Comparison of ENCODE assay signal across 12 cellular contexts in genomic region chr1:1246230-1246600, GRCh38. TPM values are rescaled to one million over a fixed set of nuclear protein-coding genes. Genes with fewer than 3 reads are reported as not detected.
"Had no signal": no experiment of that assay in that cellular context is flagged by ENCODE, and none has a peak within 500 bp of the region (broad histone marks: within the 10 kb centered on the region; RNA-seq: fewer than 3 reads in every experiment).

No MANE protein-coding gene starts in this region.

- DNase-seq: activated CD4-positive, alpha-beta T cell treated with anti-CD3 and anti-CD28 coated beads, Interleukin-2, amount 10 ng/mL, durations not matched to agents 7 days and 5 days; activated CD4-positive, CD25-positive, alpha-beta regulatory T cell; activated CD8-positive, alpha-beta memory T cell treated with anti-CD3 and anti-CD28 coated beads for 24 hours; activated naive CD4-positive, alpha-beta T cell treated with anti-CD3 and anti-CD28 coated beads, Interleukin-2, amount 50 U/mL, for 16 hours; body of pancreas; hippocampal formation; stimulated activated CD4-positive, alpha-beta T cell treated with anti-CD3 and anti-CD28 coated beads, Interleukin-2, amount 100 ng/mL, for 48 hours; stimulated activated naive CD8-positive, alpha-beta T cell treated with anti-CD3 and anti-CD28 coated beads, Interleukin-15, amount 100 ng/mL, for 72 hours; T-helper 2 cell; uterus had no signal

- H3K27ac ChIP-seq: body of pancreas, thoracic aorta, uterus had no signal

- ATAC-seq: activated T-helper 17 cell treated with anti-CD3 and anti-CD28 coated beads, Interleukin-2, amount 50 U/mL, for 72 hours; body of pancreas had no signal

- H3K27me3 ChIP-seq: body of pancreas had no signal

- H3K9me3 ChIP-seq: body of pancreas, thoracic aorta, uterus had no signal

- H3K36me3 ChIP-seq: thoracic aorta, uterus had no signal

- H3K4me1 ChIP-seq: body of pancreas had no signal

- H3K4me3 ChIP-seq: body of pancreas, thoracic aorta, uterus had no signal

RNA-seq across cellular contexts. Expression of gene C1QTNF12, which starts 0.3 kb away (rescaled TPM):
- total RNA-seq: body of pancreas had no signal
